22 cellular contexts compared by ENCODE assay signal in genomic region chr6:2641044-2641673, GRCh38.
A peak's percentile ranks its signal among the peaks of the same experiment; 100 is the strongest.
DNase-seq lines count a peak whose midpoint lies in the region; ATAC-seq lines count a peak whose summit lies in the region.
"Had no signal": no experiment of that assay in that cellular context is flagged by ENCODE, and none has a peak within 500 bp of the region (broad histone marks: within the 10 kb centered on the region; RNA-seq: fewer than 3 reads in every experiment).

No MANE protein-coding gene starts in this region.

- no peak for ATAC-seq in activated CD8-positive, alpha-beta memory T cell treated with anti-CD3 and anti-CD28 coated beads, Interleukin-2, amount 10 ng/mL, durations not matched to agents 7 days and 5 days
- ATAC-seq in HG02678 (IDR thresholded peaks at IDR 0.05; ENCODE audit: unreplicated experiment) (peak; percentile 78), GM21737 (IDR thresholded peaks at IDR 0.05; ENCODE audit: unreplicated experiment) (no peak), left cardiac atrium (no peak)
- no peak for ATAC-seq in stimulated activated naive CD8-positive, alpha-beta T cell treated with anti-CD3 and anti-CD28 coated beads, Interleukin-15, Interleukin-2, amounts not matched to agents 100 U/mL and 50 U/mL, for 24 hours
- ATAC-seq in effector memory CD8-positive, alpha-beta T cell (replicated peaks): no peak
- ATAC-seq: activated CD8-positive, alpha-beta T cell treated with anti-CD3 and anti-CD28 coated beads for 36 hours; left colon had no signal

- no peaks in the 10 kb centered on the region for H3K9me3 Mint-ChIP-seq in activated CD8-positive, alpha-beta memory T cell treated with anti-CD3 and anti-CD28 coated beads, Interleukin-2, amount 10 ng/mL, durations not matched to agents 7 days and 5 days (ENCODE audit: low read depth)
- no peaks in the 10 kb centered on the region for H3K9me3 Mint-ChIP-seq in effector memory CD8-positive, alpha-beta T cell
- H3K9me3 Mint-ChIP-seq: activated CD8-positive, alpha-beta T cell treated with anti-CD3 and anti-CD28 coated beads for 36 hours; activated T-helper 1 cell treated with anti-CD3 and anti-CD28 coated beads, Interleukin-12 subunit alpha, Interleukin-12 subunit beta, Interleukin-2, Interleukin-4 antibody, amounts not matched to agents 30 ng/mL and 10 ng/mL and 1 ng/mL, durations not matched to agents 14 hours and 24 hours and 36 hours had no signal

- peaks cover 48% of the 10 kb centered on the region for H3K27me3 Mint-ChIP-seq in activated CD8-positive, alpha-beta memory T cell treated with anti-CD3 and anti-CD28 coated beads, Interleukin-2, amount 10 ng/mL, durations not matched to agents 7 days and 5 days
- H3K27me3 Mint-ChIP-seq in effector memory CD8-positive, alpha-beta T cell: peaks cover 82 to 100% of the 10 kb centered on the region in 2 donors

- CTCF ChIA-PET in activated CD8-positive, alpha-beta memory T cell treated with anti-CD3 and anti-CD28 coated beads, Interleukin-2, amount 10 ng/mL, durations not matched to agents 7 days and 5 days (lab: Charles Lee): no interaction called here

- DNase-seq in activated CD8-positive, alpha-beta memory T cell treated with anti-CD3 and anti-CD28 coated beads, Interleukin-2, amount 10 ng/mL, durations not matched to agents 7 days and 5 days: peak; percentile 32
- no peak for DNase-seq in activated CD8-positive, alpha-beta memory T cell treated with anti-CD3 and anti-CD28 coated beads for 24 hours
- DNase-seq in KBM-7 (peak; percentile 38), left cardiac atrium (no peak)
- DNase-seq in stimulated activated naive CD8-positive, alpha-beta T cell treated with anti-CD3 and anti-CD28 coated beads, Interleukin-15, Interleukin-2, amounts not matched to agents 100 U/mL and 50 U/mL, for 24 hours: no peak
- DNase-seq in effector memory CD8-positive, alpha-beta T cell: no peak
- DNase-seq: activated CD8-positive, alpha-beta T cell treated with anti-CD3 and anti-CD28 coated beads for 36 hours; central memory CD4-positive, alpha-beta T cell; effector memory CD4-positive, alpha-beta T cell; GM23248; hippocampal formation; left colon; NCI-H1930; NCI-H526 treated with DMSO at 0.1 percent for 48 hours; PC-9; sigmoid colon; SK-N-SH; stimulated activated CD4-positive, alpha-beta T cell treated with anti-CD3 and anti-CD28 coated beads, Interleukin-2, amount 100 ng/mL, for 48 hours; stimulated activated CD8-positive, alpha-beta memory T cell treated with anti-CD3 and anti-CD28 coated beads, Interleukin-4, amount 100 ng/mL, for 48 hours had no signal

- no peaks in the 10 kb centered on the region for H3K36me3 Mint-ChIP-seq in activated CD8-positive, alpha-beta memory T cell treated with anti-CD3 and anti-CD28 coated beads, Interleukin-2, amount 10 ng/mL, durations not matched to agents 7 days and 5 days
- H3K36me3 Mint-ChIP-seq in effector memory CD8-positive, alpha-beta T cell (ENCODE audit: insufficient read depth): no peaks in the 10 kb centered on the region

- intact Hi-C loops in left cardiac atrium (cut with DNase I): no loop called here

- H3K4me3 Mint-ChIP-seq in activated CD8-positive, alpha-beta memory T cell treated with anti-CD3 and anti-CD28 coated beads, Interleukin-2, amount 10 ng/mL, durations not matched to agents 7 days and 5 days: no peak overlapping the region
- no peak overlapping the region for H3K4me3 Mint-ChIP-seq in effector memory CD8-positive, alpha-beta T cell
- H3K4me3 Mint-ChIP-seq: activated CD8-positive, alpha-beta T cell treated with anti-CD3 and anti-CD28 coated beads for 36 hours; activated T-helper 1 cell treated with anti-CD3 and anti-CD28 coated beads, Interleukin-12 subunit alpha, Interleukin-12 subunit beta, Interleukin-2, Interleukin-4 antibody, amounts not matched to agents 30 ng/mL and 10 ng/mL and 1 ng/mL, durations not matched to agents 14 hours and 24 hours and 36 hours had no signal

- no peak overlapping the region for H3K27ac Mint-ChIP-seq in activated CD8-positive, alpha-beta memory T cell treated with anti-CD3 and anti-CD28 coated beads, Interleukin-2, amount 10 ng/mL, durations not matched to agents 7 days and 5 days
- no peak overlapping the region for H3K27ac Mint-ChIP-seq in effector memory CD8-positive, alpha-beta T cell
- H3K27ac Mint-ChIP-seq: activated CD8-positive, alpha-beta T cell treated with anti-CD3 and anti-CD28 coated beads for 36 hours; activated T-helper 1 cell treated with anti-CD3 and anti-CD28 coated beads, Interleukin-12 subunit alpha, Interleukin-12 subunit beta, Interleukin-2, Interleukin-4 antibody, amounts not matched to agents 30 ng/mL and 10 ng/mL and 1 ng/mL, durations not matched to agents 14 hours and 24 hours and 36 hours had no signal

- in situ Hi-C loops in KBM-7 (cut with MboI; ENCODE audit: low pct_unique_long_range_greater_than_20kb, low sequenced_read_pairs): loop anchor here (25.0 kb wide), 1 partner anchor 1054 kb away; no protein-coding TSS in a partner anchor

- H3K4me1 Mint-ChIP-seq in activated CD8-positive, alpha-beta memory T cell treated with anti-CD3 and anti-CD28 coated beads, Interleukin-2, amount 10 ng/mL, durations not matched to agents 7 days and 5 days: peaks cover 8% of the 10 kb centered on the region
- H3K4me1 Mint-ChIP-seq in effector memory CD8-positive, alpha-beta T cell (ENCODE audit: low read depth in 2 of 2): no peaks in the 10 kb centered on the region

Comparison
In these comparisons a context has a peak if more than half of its experiments do, and no peak if none do; other contexts are left out.
1. DNase-seq: peak in activated CD8-positive, alpha-beta memory T cell treated with anti-CD3 and anti-CD28 coated beads, Interleukin-2, amount 10 ng/mL, durations not matched to agents 7 days and 5 days (single experiment) and KBM-7 (single experiment); none in activated CD8-positive, alpha-beta memory T cell treated with anti-CD3 and anti-CD28 coated beads for 24 hours (single experiment), stimulated activated naive CD8-positive, alpha-beta T cell treated with anti-CD3 and anti-CD28 coated beads, Interleukin-15, Interleukin-2, amounts not matched to agents 100 U/mL and 50 U/mL, for 24 hours (single experiment), left cardiac atrium (single experiment) and effector memory CD8-positive, alpha-beta T cell (0 of 3).